Comparison of ENCODE assay signal across 19 cellular contexts in the genomic region with DNA sequence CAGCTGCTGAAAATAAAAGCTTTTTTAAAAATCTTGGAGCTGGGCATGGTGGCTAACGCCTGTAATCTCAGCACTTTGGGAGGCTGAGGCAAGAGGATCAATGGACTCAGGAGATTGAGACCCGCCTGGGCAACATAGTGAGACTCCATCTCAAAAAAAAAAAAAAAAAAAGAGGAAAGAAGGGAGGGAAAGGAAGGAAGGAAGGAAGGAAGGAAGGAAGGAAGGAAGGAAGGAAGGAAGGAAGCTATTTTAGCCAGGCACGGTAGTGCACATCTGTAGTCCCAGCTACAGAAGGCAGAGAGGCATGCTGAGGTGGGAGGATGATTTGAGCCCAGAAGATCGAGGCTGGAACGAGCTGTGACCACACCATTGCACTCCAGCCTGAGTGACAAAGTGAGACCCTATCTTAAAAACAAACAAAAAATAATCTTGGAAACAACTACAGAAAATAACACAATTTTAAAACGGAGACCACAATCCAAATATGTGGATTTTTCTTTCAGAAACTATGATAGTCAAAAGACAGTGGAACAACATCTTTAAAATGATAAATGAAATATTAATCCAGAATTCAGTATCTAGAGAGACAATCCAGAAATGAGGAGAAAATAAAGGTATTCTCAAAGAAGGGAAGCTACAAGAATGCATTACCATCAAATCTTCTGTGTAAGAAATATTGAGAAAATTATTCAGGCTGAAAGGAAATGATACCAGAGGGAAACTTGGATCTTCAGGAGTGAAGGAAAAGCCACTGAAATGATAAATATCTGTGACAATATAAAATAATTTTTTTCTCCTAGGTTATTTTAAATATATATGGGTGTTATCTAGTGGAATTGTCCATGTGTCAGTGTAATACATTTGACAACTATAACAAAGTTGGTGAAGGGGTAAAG.
DNase-seq lines count a peak whose midpoint lies in the region; ATAC-seq, FAIRE-seq and TF ChIP-seq lines count a peak whose summit lies in the region.
"Had no signal": no experiment of that assay in that cellular context is flagged by ENCODE, and none has a peak within 500 bp of the region (broad histone marks: within the 10 kb centered on the region; RNA-seq: fewer than 3 reads in every experiment).

No MANE protein-coding gene starts in this region.

- BruUV-seq in HepG2 (replicated peaks; lab: Mats Ljungman, UMichigan), result no TSS peak
- no TSS peak for BruUV-seq in OCI-LY7 (replicated peaks; lab: Mats Ljungman, UMichigan)

- H3K9me2 ChIP-seq in OCI-LY7 (ENCODE audit: insufficient read depth, low read length), result no peaks in the 10 kb centered on the region

- H3K27ac ChIP-seq in HepG2 (ENCODE audit: extremely low read length, insufficient read depth, low read length) (no peak overlapping the region), right lobe of liver (no peak overlapping the region), mesendoderm (ENCODE audit: low read depth, low read length) (no peak overlapping the region), OCI-LY7 (ENCODE audit: low read depth, low read length, poor library complexity, severe bottlenecking) (no peak overlapping the region)
- H3K27ac ChIP-seq: KMS-11 had no signal

- TF ChIP-seq EP300 in HepG2 (IDR thresholded peaks at IDR 0.05; ENCODE audit: low read depth in 2 of 2, low read length in 2 of 2) (no peak), HepG2 (CRISPR knock-in tag; IDR thresholded peaks at IDR 0.05; ENCODE audit: borderline replicate concordance) (no peak)

- no peak for FAIRE-seq in HepG2 (lab: Jason Lieb, UNC)

- no peaks in the 10 kb centered on the region for H3K79me2 ChIP-seq in HepG2 (ENCODE audit: insufficient read depth, low read length)
- no peaks in the 10 kb centered on the region for H3K79me2 ChIP-seq in mesendoderm (ENCODE audit: control insufficient read depth, insufficient read depth, low read length)
- no peaks in the 10 kb centered on the region for H3K79me2 ChIP-seq in OCI-LY7 (ENCODE audit: insufficient read depth, low read depth, low read length)

- POLR2A ChIA-PET in HepG2 (lab: Yijun Ruan, JAX), result no interaction called here
- POLR2A ChIA-PET in OCI-LY7 (lab: Charles Lee), result interaction anchor here (0.6 to 0.7 kb wide), 5 partner anchors 18 to 534 kb away, joined by 3 to 8 read pairs (median 4); no protein-coding TSS in a partner anchor

- no peak overlapping the region for H4K8ac ChIP-seq in mesendoderm (ENCODE audit: low read depth, low read length)

- no peak overlapping the region for H3K4me2 ChIP-seq in HepG2 (ENCODE audit: low read depth, low read length)
- H3K4me2 ChIP-seq in mesendoderm (ENCODE audit: low read length), result no peak overlapping the region
- H3K4me2 ChIP-seq in OCI-LY7 (ENCODE audit: low read length), result no peak overlapping the region
- H3K4me2 ChIP-seq: KMS-11 had no signal

- DNase-seq in HepG2 (ENCODE audit: low spot score) (no peak), right lobe of liver (no peak), glutamatergic neuron (no peak), progenitor cell of endocrine pancreas (ENCODE audit: low spot score, unreplicated experiment) (no peak), mesendoderm (no peak), nucleus accumbens (lab: John Stamatoyannopoulos, UW) (no peak), OCI-LY7 (ENCODE audit: low spot score) (no peak)
- DNase-seq: CD4-positive, CD25-positive, alpha-beta regulatory T cell; EL; NCI-H1105; NCI-H146; NCI-H2029; NCI-H226; NCI-H510A treated with DMSO at 0.1 percent for 48 hours; NCI-H748 treated with DMSO at 0.1 percent for 48 hours; SIG-M5 had no signal

- H3K18ac ChIP-seq in mesendoderm (ENCODE audit: low read length), result no peak overlapping the region

- no peak for TF ChIP-seq RAD21 in HepG2 (CRISPR knock-in tag; IDR thresholded peaks at IDR 0.05)

- H3K4ac ChIP-seq in mesendoderm (ENCODE audit: low read depth, low read length), result no peak overlapping the region

- no peak overlapping the region for H4K5ac ChIP-seq in mesendoderm (ENCODE audit: low read length)

- no peak overlapping the region for H3K4me3 ChIP-seq in HepG2 (replicated peaks in 1 of 3; ENCODE audit: insufficient read depth in 1 of 3, low read depth in 2 of 3, low read length in 3 of 3)
- no peak overlapping the region for H3K4me3 ChIP-seq in right lobe of liver
- H3K4me3 ChIP-seq in mesendoderm (ENCODE audit: low read length), result no peak overlapping the region
- no peak overlapping the region for H3K4me3 ChIP-seq in OCI-LY7 (ENCODE audit: low read depth, low read length, poor library complexity, severe bottlenecking)

- H2BK5ac ChIP-seq in mesendoderm (ENCODE audit: low read length), result no peak overlapping the region

- no peaks in the 10 kb centered on the region; a peak in 2 of 5 replicates for H3K27me3 ChIP-seq in HepG2 (ENCODE audit: control insufficient read depth in 1 of 2, insufficient read depth in 2 of 2, low read length in 2 of 2)
- H3K27me3 ChIP-seq in right lobe of liver, result no peaks in the 10 kb centered on the region
- H3K27me3 ChIP-seq in mesendoderm (ENCODE audit: insufficient read depth, low read length, poor library complexity), result no peaks in the 10 kb centered on the region

- H2BK120ac ChIP-seq in mesendoderm (ENCODE audit: low read depth, low read length), result no peak overlapping the region

- in situ Hi-C loops in HepG2 (cut with HindIII; ENCODE audit: extremely low pct_ligation_motif_present, low pct_unique_long_range_greater_than_20kb), result no loop called here

- CTCF ChIA-PET in HepG2 (lab: Yijun Ruan, JAX; ENCODE audit: low intra/inter-chr PET ratio, low total read pairs) (no interaction called here), OCI-LY7 (lab: Charles Lee; ENCODE audit: unreplicated experiment) (no interaction called here)

- H3K23ac ChIP-seq in mesendoderm (ENCODE audit: low read length), result no peak overlapping the region

- TF ChIP-seq POLR2A in HepG2 (IDR thresholded peaks at IDR 0.05; ENCODE audit: insufficient read depth in 1 of 2, low read depth in 2 of 2, low read length in 2 of 2), result no peak
- no peak for TF ChIP-seq POLR2A in right lobe of liver (IDR thresholded peaks at IDR 0.05)

- H3K36me3 Mint-ChIP-seq in IgD-negative memory B cell (peaks cover 11% of the 10 kb centered on the region), glutamatergic neuron (ENCODE audit: unreplicated experiment) (peaks cover 20% of the 10 kb centered on the region), progenitor cell of endocrine pancreas (ENCODE audit: insufficient read depth) (peaks cover 21% of the 10 kb centered on the region)

- H3K4me3 Mint-ChIP-seq in IgD-negative memory B cell (no peak overlapping the region), glutamatergic neuron (ENCODE audit: unreplicated experiment) (peak overlapping the region; percentile 93), progenitor cell of endocrine pancreas (ENCODE audit: low read depth) (peak overlapping the region; percentile 36)

- no peak overlapping the region for H2BK15ac ChIP-seq in mesendoderm (replicated peaks; ENCODE audit: low read depth)

- H3K36me3 ChIP-seq in HepG2 (replicated peaks in 1 of 2; ENCODE audit: control insufficient read depth in 1 of 2, insufficient read depth in 2 of 2, low read length in 2 of 2) (no peaks in the 10 kb centered on the region), right lobe of liver (no peaks in the 10 kb centered on the region), mesendoderm (ENCODE audit: control insufficient read depth, insufficient read depth, low read length) (no peaks in the 10 kb centered on the region), OCI-LY7 (ENCODE audit: insufficient read depth, low read length) (no peaks in the 10 kb centered on the region)

- intact Hi-C loops in HepG2 (cut with micrococcal nuclease; ENCODE audit: unreplicated experiment) (no loop called here), right lobe of liver (cut with DNase I) (no loop called here), OCI-LY7 (cut with micrococcal nuclease; ENCODE audit: unreplicated experiment) (no loop called here)

- no peak for ATAC-seq in HepG2
- ATAC-seq in right lobe of liver, result no peak
- ATAC-seq: Panc1 had no signal

- H3K27me3 Mint-ChIP-seq in IgD-negative memory B cell, result peaks cover 50% of the 10 kb centered on the region
- no peaks in the 10 kb centered on the region for H3K27me3 Mint-ChIP-seq in glutamatergic neuron (ENCODE audit: unreplicated experiment)
- peaks cover 12% of the 10 kb centered on the region for H3K27me3 Mint-ChIP-seq in progenitor cell of endocrine pancreas

- H3K9ac ChIP-seq in HepG2 (ENCODE audit: insufficient read depth, low read depth, low read length) (no peak overlapping the region), mesendoderm (ENCODE audit: low read length) (no peak overlapping the region)
- H3K9ac ChIP-seq: KMS-11 had no signal

- TF ChIP-seq CTCF in HepG2 (CRISPR knock-in tag; IDR thresholded peaks at IDR 0.05) (no peak), right lobe of liver (IDR thresholded peaks at IDR 0.05) (no peak), glutamatergic neuron (IDR thresholded peaks at IDR 0.05; ENCODE audit: partially characterized antibody, unreplicated experiment) (no peak), progenitor cell of endocrine pancreas (IDR thresholded peaks at IDR 0.05; ENCODE audit: unreplicated experiment) (no peak), OCI-LY7 (conservative IDR thresholded peaks at IDR 0.05; ENCODE audit: low read length) (no peak)

- no peaks in the 10 kb centered on the region for H3K79me1 ChIP-seq in mesendoderm (ENCODE audit: low read length)

- no peak overlapping the region for H2AK5ac ChIP-seq in mesendoderm (ENCODE audit: low read length)

- peaks cover 12 to 34% (median 26%) of the 10 kb centered on the region in 3 donors for H3K9me3 Mint-ChIP-seq in IgD-negative memory B cell
- peaks cover 16% of the 10 kb centered on the region for H3K9me3 Mint-ChIP-seq in glutamatergic neuron (ENCODE audit: unreplicated experiment)
- peaks cover 20% of the 10 kb centered on the region for H3K9me3 Mint-ChIP-seq in progenitor cell of endocrine pancreas (ENCODE audit: low read depth)

- H3K56ac ChIP-seq in mesendoderm (ENCODE audit: low read length), result no peak overlapping the region

- H3K4me1 ChIP-seq in HepG2 (ENCODE audit: insufficient read depth, low read length) (peaks cover 20% of the 10 kb centered on the region), right lobe of liver (no peaks in the 10 kb centered on the region), mesendoderm (ENCODE audit: control insufficient read depth, low read depth, low read length) (no peaks in the 10 kb centered on the region), OCI-LY7 (ENCODE audit: insufficient read depth, low read length, poor library complexity, severe bottlenecking) (no peaks in the 10 kb centered on the region)

- H3K4me1 Mint-ChIP-seq in IgD-negative memory B cell (peaks cover 0 to 10% (median 7%) of the 10 kb centered on the region in 3 donors), glutamatergic neuron (ENCODE audit: low read depth, unreplicated experiment) (no peaks in the 10 kb centered on the region), progenitor cell of endocrine pancreas (ENCODE audit: low read depth) (peaks cover 3% of the 10 kb centered on the region)

- H2AFZ ChIP-seq in HepG2 (ENCODE audit: low read length), result no peak overlapping the region
- no peak overlapping the region for H2AFZ ChIP-seq in OCI-LY7 (ENCODE audit: low read length)

- peaks cover 14% of the 10 kb centered on the region for H3K9me3 ChIP-seq in HepG2 (ENCODE audit: low read length)
- peaks cover 0 to 4% (median 0%) of the 10 kb centered on the region in 4 donors for H3K9me3 ChIP-seq in right lobe of liver
- 0 out of 2 replicates have a peak, but pooled peaks cover 11% of the 10 kb centered on the region for H3K9me3 ChIP-seq in OCI-LY7 (ENCODE audit: low read length)

- WGBS in HepG2 (ENCODE audit: low lambda C conversion rate), result 6% methylated on average over 6 of the region's 6 CpGs
- 63% methylated on average over 6 of the region's 6 CpGs for WGBS in right lobe of liver (ENCODE audit: insufficient coverage, low coverage, low lambda C conversion rate, missing lambda C conversion rate)
- WGBS in mesendoderm (ENCODE audit: extremely low coverage, insufficient coverage, low lambda C conversion rate), result no CpG with 5 or more reads among the region's 6 CpGs

- peak overlapping the region in 2 of 3 donors; percentile 69 to 73 for H3K27ac Mint-ChIP-seq in IgD-negative memory B cell
- H3K27ac Mint-ChIP-seq in glutamatergic neuron (ENCODE audit: unreplicated experiment), result no peak overlapping the region
- no peak overlapping the region for H3K27ac Mint-ChIP-seq in progenitor cell of endocrine pancreas
- H3K27ac Mint-ChIP-seq: CD4-positive, CD25-positive, alpha-beta regulatory T cell had no signal

- H4K20me1 ChIP-seq in HepG2 (ENCODE audit: insufficient read depth, low read length), result no peaks in the 10 kb centered on the region
- H4K20me1 ChIP-seq in OCI-LY7 (ENCODE audit: insufficient read depth, low read length), result no peaks in the 10 kb centered on the region

Comparison
In these comparisons a context has a peak if more than half of its experiments do, and no peak if none do; other contexts are left out.
1. H3K27ac Mint-ChIP-seq: peak in IgD-negative memory B cell (2 of 3); none in glutamatergic neuron (single experiment) and progenitor cell of endocrine pancreas (single experiment).
2. H3K4me3 Mint-ChIP-seq: peak in glutamatergic neuron (single experiment) and progenitor cell of endocrine pancreas (single experiment); none in IgD-negative memory B cell (0 of 4).